9 cellular contexts compared by ENCODE assay signal in genomic region chr10:30186371-30186875, GRCh38.
DNase-seq lines count a peak whose midpoint lies in the region; ATAC-seq and TF ChIP-seq lines count a peak whose summit lies in the region.
"Had no signal": no experiment of that assay in that cellular context is flagged by ENCODE, and none has a peak within 500 bp of the region (broad histone marks: within the 10 kb centered on the region; RNA-seq: fewer than 3 reads in every experiment).

No MANE protein-coding gene starts in this region.

- POLR2A ChIA-PET in naive thymus-derived CD8-positive, alpha-beta T cell (lab: Charles Lee), result no interaction called here

- no peaks in the 10 kb centered on the region for H3K36me3 Mint-ChIP-seq in naive thymus-derived CD8-positive, alpha-beta T cell

- H3K27ac ChIP-seq in tibial artery, result peak overlapping the region; percentile 0 to 14

- ATAC-seq in naive thymus-derived CD8-positive, alpha-beta T cell, result no peak
- ATAC-seq in HG02973 (IDR thresholded peaks at IDR 0.05; ENCODE audit: unreplicated experiment), result no peak

- no peaks in the 10 kb centered on the region for H3K4me1 Mint-ChIP-seq in naive thymus-derived CD8-positive, alpha-beta T cell

- intact Hi-C loops in tibial artery (cut with DNase I; ENCODE audit: low total_unique reads), result no loop called here

- no peaks in the 10 kb centered on the region for H3K9me3 ChIP-seq in tibial artery

- H3K4me3 ChIP-seq in kidney epithelial cell (ENCODE audit: low read depth, low read length) (no peak overlapping the region), tibial artery (no peak overlapping the region)

- peaks cover 3 to 29% (median 7%) of the 10 kb centered on the region in 5 donors for H3K27me3 Mint-ChIP-seq in naive thymus-derived CD8-positive, alpha-beta T cell

- DNase-seq in NCI-H524 (lab: John Stamatoyannopoulos, UW), result peak; percentile 2 to 33
- DNase-seq in NCI-H524 treated with DMSO at 0.1 percent for 48 hours (lab: John Stamatoyannopoulos, UW), result no peak
- DNase-seq in UCSD-AML1 (lab: John Stamatoyannopoulos, UW; ENCODE audit: unreplicated experiment), result peak; percentile 18
- no peak for DNase-seq in kidney epithelial cell (ENCODE audit: low read depth)
- DNase-seq in tibial artery, result no peak
- DNase-seq in naive thymus-derived CD8-positive, alpha-beta T cell, result no peak
- no peak for DNase-seq in NCI-H69 (lab: John Stamatoyannopoulos, UW)
- DNase-seq: 8988T had no signal

- H3K27me3 ChIP-seq in kidney epithelial cell (ENCODE audit: control insufficient read depth, insufficient read depth, low read length) (no peaks in the 10 kb centered on the region), tibial artery (no peaks in the 10 kb centered on the region)

- H3K36me3 ChIP-seq in kidney epithelial cell (ENCODE audit: control insufficient read depth, insufficient read depth, low read length) (no peaks in the 10 kb centered on the region), tibial artery (no peaks in the 10 kb centered on the region)

- H3K9me3 Mint-ChIP-seq in naive thymus-derived CD8-positive, alpha-beta T cell, result no peaks in the 10 kb centered on the region

- H3K4me3 Mint-ChIP-seq in naive thymus-derived CD8-positive, alpha-beta T cell, result no peak overlapping the region

- H3K4me1 ChIP-seq in tibial artery, result peaks cover 0 to 56% (median 28%) of the 10 kb centered on the region in 4 donors

- no peak overlapping the region for H3K27ac Mint-ChIP-seq in naive thymus-derived CD8-positive, alpha-beta T cell

- peak; percentile 16 for TF ChIP-seq CTCF in kidney epithelial cell (IDR thresholded peaks at IDR 0.05; ENCODE audit: insufficient read depth, low read length, poor library complexity, severe bottlenecking)
- TF ChIP-seq CTCF in tibial artery (IDR thresholded peaks at IDR 0.05), result no peak

Comparison
In these comparisons a context has a peak if more than half of its experiments do, and no peak if none do; other contexts are left out.
1. DNase-seq: peak in NCI-H524 (2 of 2) and UCSD-AML1 (single experiment); none in NCI-H524 treated with DMSO at 0.1 percent for 48 hours (single experiment), kidney epithelial cell (single experiment), tibial artery (0 of 2), naive thymus-derived CD8-positive, alpha-beta T cell (0 of 10) and NCI-H69 (single experiment).